Comparison of ENCODE assay signal across 8 cellular contexts in the genomic region with DNA sequence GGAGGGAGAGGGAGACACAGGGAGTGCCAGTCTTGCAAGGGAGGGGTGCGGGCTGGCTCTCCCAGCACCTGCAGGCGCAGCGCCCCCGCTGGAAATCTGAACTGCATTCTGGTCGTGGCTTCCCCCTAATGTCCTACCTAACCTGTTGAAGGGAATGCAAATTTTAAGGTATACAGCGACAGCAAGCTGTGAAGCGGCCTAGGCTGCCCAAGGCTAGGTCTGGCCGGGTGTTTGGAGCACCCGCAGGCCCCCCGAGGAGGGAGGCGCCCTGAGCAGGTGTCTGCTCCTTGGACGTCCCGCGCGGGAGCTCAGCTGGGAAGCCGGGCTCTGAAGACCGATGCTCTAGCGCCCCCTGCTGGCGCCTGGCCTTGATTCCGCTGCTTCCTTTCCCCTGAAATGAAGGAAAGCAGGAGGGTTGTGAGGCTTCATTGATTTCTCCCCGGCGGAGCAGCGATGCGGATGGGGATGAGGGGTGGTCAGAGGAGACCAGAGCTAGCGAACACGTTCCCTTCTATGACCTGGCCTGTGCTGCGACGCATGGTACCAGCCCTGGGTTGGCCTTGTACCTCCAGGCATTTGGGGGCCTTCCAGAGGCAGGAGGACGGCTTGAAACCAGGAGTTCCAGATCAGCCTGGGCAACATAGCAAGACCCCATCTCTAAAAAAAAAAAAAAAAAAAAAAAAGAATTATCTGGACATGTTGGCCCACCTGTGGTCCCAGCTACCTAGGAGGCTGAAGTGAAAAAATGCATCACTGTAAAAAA.
DNase-seq lines count a peak whose midpoint lies in the region; ATAC-seq, FAIRE-seq and TF ChIP-seq lines count a peak whose summit lies in the region.

No MANE protein-coding gene starts in this region.

- H3K36me3 Mint-ChIP-seq in WTC11 = peaks cover 22% of the 10 kb centered on the region

- CTCF ChIA-PET in WTC11 (lab: Charles Lee) = interaction anchor here (0.6 to 2.7 kb wide), 31 partner anchors 11 to 904 kb away, joined by 3 to 26 read pairs (median 4); no protein-coding TSS in a partner anchor

- TF ChIP-seq CTCF in AG09319 (IDR thresholded peaks at IDR 0.05; ENCODE audit: low read depth, low read length) (peak; percentile 95), WTC11 (IDR thresholded peaks at IDR 0.05) (peak; percentile 97)

- ATAC-seq in WTC11 (peak; percentile 80), GM18868 (IDR thresholded peaks at IDR 0.05; ENCODE audit: unreplicated experiment) (no peak)

- H3K4me3 Mint-ChIP-seq in WTC11 = peak overlapping the region; percentile 61

- peaks cover 16% of the 10 kb centered on the region for H3K9me3 Mint-ChIP-seq in WTC11

- no peak for FAIRE-seq in GM19239 (lab: Jason Lieb, UNC)

- POLR2A ChIA-PET in WTC11 (lab: Charles Lee) = interaction anchor here (0.6 kb wide), 1 partner anchor 13 kb away, joined by 3 read pairs; no protein-coding TSS in a partner anchor

- peak; percentile 18 for DNase-seq in AG09319 (ENCODE audit: extremely low read depth, low read depth)
- peak; percentile 49 for DNase-seq in GM19239 (ENCODE audit: insufficient read length, low spot score)
- DNase-seq in NCI-H2029 treated with DMSO at 0.1 percent for 48 hours (lab: John Stamatoyannopoulos, UW) = peak; percentile 53
- peak; percentile 97 for DNase-seq in WTC11 (ENCODE audit: low spot score)
- DNase-seq in cerebellum (ENCODE audit: low spot score) = peak; percentile 81
- peak; percentile 67 for DNase-seq in kidney tubule cell (ENCODE audit: low spot score)
- peak; percentile 24 to 59 for DNase-seq in stimulated activated CD4-positive, alpha-beta T cell treated with anti-CD3 and anti-CD28 coated beads, Interleukin-1b, Interleukin-23, amount 100 ng/mL, for 4 hours (ENCODE audit: low read depth in 2 of 2)

- H3K27me3 Mint-ChIP-seq in WTC11 (ENCODE audit: low read depth) = no peaks in the 10 kb centered on the region

- no peak overlapping the region for H3K27ac Mint-ChIP-seq in WTC11

- peaks cover 18% of the 10 kb centered on the region for H3K4me1 Mint-ChIP-seq in WTC11

TF ChIP-seq in WTC11, 78 proteins besides CTCF, POLR2A, EP300 and RAD21 (continues in another document):
- TF ChIP-seq, protein P1, sequence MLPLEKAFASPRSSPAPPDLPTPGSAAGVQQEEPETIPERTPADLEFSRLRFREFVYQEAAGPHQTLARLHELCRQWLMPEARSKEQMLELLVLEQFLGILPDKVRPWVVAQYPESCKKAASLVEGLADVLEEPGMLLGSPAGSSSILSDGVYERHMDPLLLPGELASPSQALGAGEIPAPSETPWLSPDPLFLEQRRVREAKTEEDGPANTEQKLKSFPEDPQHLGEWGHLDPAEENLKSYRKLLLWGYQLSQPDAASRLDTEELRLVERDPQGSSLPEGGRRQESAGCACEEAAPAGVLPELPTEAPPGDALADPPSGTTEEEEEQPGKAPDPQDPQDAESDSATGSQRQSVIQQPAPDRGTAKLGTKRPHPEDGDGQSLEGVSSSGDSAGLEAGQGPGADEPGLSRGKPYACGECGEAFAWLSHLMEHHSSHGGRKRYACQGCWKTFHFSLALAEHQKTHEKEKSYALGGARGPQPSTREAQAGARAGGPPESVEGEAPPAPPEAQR (CRISPR knock-in tag; IDR thresholded peaks at IDR 0.05) = no peak
- TF ChIP-seq SMAD4 (CRISPR knock-in tag; IDR thresholded peaks at IDR 0.05) (no peak), RORB (CRISPR knock-in tag; IDR thresholded peaks at IDR 0.05) (no peak), ZNF423 (CRISPR knock-in tag; IDR thresholded peaks at IDR 0.05) (peak; percentile 100), MYBL2 (CRISPR knock-in tag; IDR thresholded peaks at IDR 0.05) (0 out of 2 replicates have a peak, but pooled peaks have one; percentile 33), EMX1 (CRISPR knock-in tag; IDR thresholded peaks at IDR 0.05) (no peak), ZBTB21 (CRISPR knock-in tag; IDR thresholded peaks at IDR 0.05; ENCODE audit: borderline replicate concordance) (peak; percentile 56; the same call in 1 of the 2 replicates), JAZF1 (CRISPR knock-in tag; IDR thresholded peaks at IDR 0.05) (no peak), ZNF532 (CRISPR knock-in tag; IDR thresholded peaks at IDR 0.05; ENCODE audit: borderline replicate concordance) (no peak), CBFB (CRISPR knock-in tag; IDR thresholded peaks at IDR 0.05; ENCODE audit: low read depth) (0 out of 2 replicates have a peak, but pooled peaks have one; percentile 42), ZNF232 (CRISPR knock-in tag; IDR thresholded peaks at IDR 0.05) (no peak), JUN (CRISPR knock-in tag; IDR thresholded peaks at IDR 0.05) (no peak), ZBTB43 (CRISPR knock-in tag; IDR thresholded peaks at IDR 0.05) (0 out of 2 replicates have a peak, but pooled peaks have one; percentile 37), ZNF263 (CRISPR knock-in tag; IDR thresholded peaks at IDR 0.05; ENCODE audit: low read depth) (peak; percentile 66; the same call in 1 of the 2 replicates), ESRRA (CRISPR knock-in tag; IDR thresholded peaks at IDR 0.05; ENCODE audit: borderline replicate concordance) (no peak)
- TF ChIP-seq, protein P2, sequence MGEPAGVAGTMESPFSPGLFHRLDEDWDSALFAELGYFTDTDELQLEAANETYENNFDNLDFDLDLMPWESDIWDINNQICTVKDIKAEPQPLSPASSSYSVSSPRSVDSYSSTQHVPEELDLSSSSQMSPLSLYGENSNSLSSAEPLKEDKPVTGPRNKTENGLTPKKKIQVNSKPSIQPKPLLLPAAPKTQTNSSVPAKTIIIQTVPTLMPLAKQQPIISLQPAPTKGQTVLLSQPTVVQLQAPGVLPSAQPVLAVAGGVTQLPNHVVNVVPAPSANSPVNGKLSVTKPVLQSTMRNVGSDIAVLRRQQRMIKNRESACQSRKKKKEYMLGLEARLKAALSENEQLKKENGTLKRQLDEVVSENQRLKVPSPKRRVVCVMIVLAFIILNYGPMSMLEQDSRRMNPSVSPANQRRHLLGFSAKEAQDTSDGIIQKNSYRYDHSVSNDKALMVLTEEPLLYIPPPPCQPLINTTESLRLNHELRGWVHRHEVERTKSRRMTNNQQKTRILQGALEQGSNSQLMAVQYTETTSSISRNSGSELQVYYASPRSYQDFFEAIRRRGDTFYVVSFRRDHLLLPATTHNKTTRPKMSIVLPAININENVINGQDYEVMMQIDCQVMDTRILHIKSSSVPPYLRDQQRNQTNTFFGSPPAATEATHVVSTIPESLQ (CRISPR knock-in tag; IDR thresholded peaks at IDR 0.05) = no peak
- TF ChIP-seq, protein P3, sequence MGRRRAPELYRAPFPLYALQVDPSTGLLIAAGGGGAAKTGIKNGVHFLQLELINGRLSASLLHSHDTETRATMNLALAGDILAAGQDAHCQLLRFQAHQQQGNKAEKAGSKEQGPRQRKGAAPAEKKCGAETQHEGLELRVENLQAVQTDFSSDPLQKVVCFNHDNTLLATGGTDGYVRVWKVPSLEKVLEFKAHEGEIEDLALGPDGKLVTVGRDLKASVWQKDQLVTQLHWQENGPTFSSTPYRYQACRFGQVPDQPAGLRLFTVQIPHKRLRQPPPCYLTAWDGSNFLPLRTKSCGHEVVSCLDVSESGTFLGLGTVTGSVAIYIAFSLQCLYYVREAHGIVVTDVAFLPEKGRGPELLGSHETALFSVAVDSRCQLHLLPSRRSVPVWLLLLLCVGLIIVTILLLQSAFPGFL (CRISPR knock-in tag; IDR thresholded peaks at IDR 0.05; ENCODE audit: borderline replicate concordance) = no peak

Comparison
In these comparisons a context has a peak if more than half of its experiments do, and no peak if none do; other contexts are left out.
1. DNase-seq: peak in every context shown above with its lines; median percentile 97 in WTC11; 81 in cerebellum; 67 in kidney tubule cell; 53 in NCI-H2029 treated with DMSO at 0.1 percent for 48 hours; 49 in GM19239; 42 in stimulated activated CD4-positive, alpha-beta T cell treated with anti-CD3 and anti-CD28 coated beads, Interleukin-1b, Interleukin-23, amount 100 ng/mL, for 4 hours; 18 in AG09319.